Comparison of ENCODE assay signal across 19 cellular contexts in the genomic region with DNA sequence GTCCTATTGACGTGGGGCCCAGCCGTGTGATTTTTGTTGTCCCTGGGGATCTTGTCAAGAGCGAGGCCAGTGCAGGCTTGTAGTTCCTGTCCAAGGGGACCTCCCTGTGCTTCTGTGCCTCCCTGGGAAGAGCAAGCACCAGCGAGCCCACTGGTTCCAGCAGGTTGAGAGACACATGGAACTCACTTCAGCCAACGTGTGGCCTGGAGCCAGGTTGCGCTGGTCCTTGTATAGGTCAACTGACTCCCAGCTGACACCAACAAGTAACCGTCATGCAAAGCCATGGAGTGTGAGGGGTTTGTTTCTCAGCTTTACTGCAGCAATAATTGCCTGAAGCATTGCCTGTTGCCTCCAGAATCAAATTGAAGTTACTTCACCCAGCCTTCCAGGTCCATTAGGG.
"Had no signal": no experiment of that assay in that cellular context is flagged by ENCODE, and none has a peak within 500 bp of the region (broad histone marks: within the 10 kb centered on the region; RNA-seq: fewer than 3 reads in every experiment).

No MANE protein-coding gene starts in this region.

- H3K9ac ChIP-seq: parathyroid adenoma had no signal

- H3K4me1 ChIP-seq: heart left ventricle, parathyroid adenoma, tibial artery, upper lobe of left lung, uterus had no signal

- ATAC-seq: heart left ventricle; stimulated activated effector memory CD8-positive, alpha-beta T cell treated with anti-CD3 and anti-CD28 coated beads, Interleukin-12 subunit alpha, Interleukin-12 subunit beta, amount 100 ng/mL, for 72 hours; stimulated activated naive CD8-positive, alpha-beta T cell treated with anti-CD3 and anti-CD28 coated beads, Interleukin-15, Interleukin-2, amounts not matched to agents 100 U/mL and 50 U/mL, for 24 hours had no signal

- H3K9me3 ChIP-seq: heart left ventricle, tibial artery, upper lobe of left lung, uterus had no signal

- H2AFZ ChIP-seq: parathyroid adenoma had no signal

- FAIRE-seq: small intestine had no signal

- DNase-seq: cortex of kidney; effector CD8-positive, alpha-beta T cell; foreskin melanocyte; heart left ventricle; hippocampal formation; kidney glomerular epithelial cell; mesendoderm; naive B cell; occipital lobe; small intestine; stimulated activated CD4-positive, alpha-beta T cell treated with anti-CD3 and anti-CD28 coated beads, Interleukin-4, amount 100 ng/mL, for 1 hour; stimulated activated CD8-positive, alpha-beta memory T cell treated with anti-CD3 and anti-CD28 coated beads, Interleukin-4, amount 100 ng/mL, for 48 hours; stimulated activated naive CD8-positive, alpha-beta T cell treated with anti-CD3 and anti-CD28 coated beads, Interleukin-15, Interleukin-2, amounts not matched to agents 100 U/mL and 50 U/mL, for 24 hours; tibial artery; upper lobe of left lung; uterus had no signal

- H3K27ac ChIP-seq: dorsolateral prefrontal cortex, heart left ventricle, parathyroid adenoma, tibial artery, upper lobe of left lung, uterus had no signal

- H3K36me3 ChIP-seq: heart left ventricle, tibial artery, upper lobe of left lung, uterus had no signal

- H3K4me3 ChIP-seq: dorsolateral prefrontal cortex, heart left ventricle, tibial artery, upper lobe of left lung, uterus had no signal

- H3K27me3 ChIP-seq: upper lobe of left lung, uterus had no signal

- H3K79me2 ChIP-seq: parathyroid adenoma had no signal
